9 cellular contexts compared by ENCODE assay signal in genomic region chr14:31937730-31938346, GRCh38.
DNase-seq lines count a peak whose midpoint lies in the region; ATAC-seq and TF ChIP-seq lines count a peak whose summit lies in the region.
"Had no signal": no experiment of that assay in that cellular context is flagged by ENCODE, and none has a peak within 500 bp of the region (broad histone marks: within the 10 kb centered on the region; RNA-seq: fewer than 3 reads in every experiment).

No MANE protein-coding gene starts in this region.

- H3K9me3 Mint-ChIP-seq in activated T-cell treated with anti-CD3 and anti-CD28 coated beads, Interleukin-2, amount 50 U/mL, for 4 hours = no peaks in the 10 kb centered on the region
- no peaks in the 10 kb centered on the region for H3K9me3 Mint-ChIP-seq in osteocyte (ENCODE audit: unreplicated experiment)

- H3K27ac ChIP-seq in heart left ventricle = no peak overlapping the region
- H3K27ac ChIP-seq: uterus had no signal

- intact Hi-C loops in heart left ventricle (cut with DNase I) = loop anchor here in 6 of 10 donors (5.0 to 10.0 kb wide), 8 partner anchors 134 to 627 kb away; partner anchors contain the start of gene ARHGAP5 (in 2 of the 6)

- H3K4me3 ChIP-seq in heart left ventricle = no peak overlapping the region
- H3K4me3 ChIP-seq: uterus had no signal

- peaks cover 12% of the 10 kb centered on the region for H3K4me1 Mint-ChIP-seq in activated T-cell treated with anti-CD3 and anti-CD28 coated beads, Interleukin-2, amount 50 U/mL, for 4 hours (ENCODE audit: low read depth)
- H3K4me1 Mint-ChIP-seq in osteocyte (ENCODE audit: unreplicated experiment) = peaks cover 6% of the 10 kb centered on the region

- H3K27ac Mint-ChIP-seq in osteocyte (ENCODE audit: unreplicated experiment) = no peak overlapping the region

- no peaks in the 10 kb centered on the region for H3K27me3 ChIP-seq in heart left ventricle
- H3K27me3 ChIP-seq: uterus had no signal

- H3K4me3 Mint-ChIP-seq in activated T-cell treated with anti-CD3 and anti-CD28 coated beads, Interleukin-2, amount 50 U/mL, for 4 hours = no peak overlapping the region
- H3K4me3 Mint-ChIP-seq in osteocyte (ENCODE audit: unreplicated experiment) = no peak overlapping the region

- H3K27me3 Mint-ChIP-seq in activated T-cell treated with anti-CD3 and anti-CD28 coated beads, Interleukin-2, amount 50 U/mL, for 4 hours (ENCODE audit: low read depth) = peaks cover 2% of the 10 kb centered on the region
- peaks cover 2% of the 10 kb centered on the region for H3K27me3 Mint-ChIP-seq in osteocyte (ENCODE audit: unreplicated experiment)

- H3K4me1 ChIP-seq in heart left ventricle = peaks cover 0 to 30% (median 14%) of the 10 kb centered on the region in 12 donors
- H3K4me1 ChIP-seq: uterus had no signal

- 68 to 72% (median 70%) methylated on average over 3 of the region's 3 CpGs for WGBS in heart left ventricle, 4 donors

- no peaks in the 10 kb centered on the region for H3K9me3 ChIP-seq in heart left ventricle
- H3K9me3 ChIP-seq: uterus had no signal

- ATAC-seq in HG02588 (IDR thresholded peaks at IDR 0.05; ENCODE audit: unreplicated experiment) (peak; percentile 100), heart left ventricle (peak; percentile 65 to 93 (median 88))
- ATAC-seq in activated T-cell treated with anti-CD3 and anti-CD28 coated beads, Interleukin-2, amount 50 U/mL, for 4 hours = peak; percentile 100

- no peak for TF ChIP-seq POLR2A in heart left ventricle (IDR thresholded peaks at IDR 0.05)

- no peak for TF ChIP-seq CTCF in GM13977 (IDR thresholded peaks at IDR 0.05; ENCODE audit: extremely low read depth, insufficient read depth, missing control alignments)
- TF ChIP-seq CTCF in heart left ventricle (IDR thresholded peaks at IDR 0.05) = no peak
- no peak for TF ChIP-seq CTCF in osteocyte (IDR thresholded peaks at IDR 0.05)

- H3K36me3 Mint-ChIP-seq in activated T-cell treated with anti-CD3 and anti-CD28 coated beads, Interleukin-2, amount 50 U/mL, for 4 hours (ENCODE audit: insufficient read depth) = no peaks in the 10 kb centered on the region
- H3K36me3 Mint-ChIP-seq in osteocyte (ENCODE audit: unreplicated experiment) = no peaks in the 10 kb centered on the region

- peak; percentile 58 for DNase-seq in GM13977 (ENCODE audit: low spot score)
- DNase-seq in NCI-H226 = peak; percentile 79
- peak; percentile 53 for DNase-seq in activated T-cell treated with anti-CD3 and anti-CD28 coated beads, Interleukin-2, amount 50 U/mL, for 4 hours
- peak; percentile 46 to 77 (median 60) for DNase-seq in heart left ventricle
- peak; percentile 45 to 53 for DNase-seq in stimulated activated CD4-positive, alpha-beta T cell treated with anti-CD3 and anti-CD28 coated beads, Interleukin-2, amount 100 ng/mL, for 48 hours
- DNase-seq in osteocyte (ENCODE audit: extremely low spot score, unreplicated experiment) = no peak
- no peak for DNase-seq in cerebellar nuclear complex (lab: John Stamatoyannopoulos, UW)

- H3K36me3 ChIP-seq in heart left ventricle = no peaks in the 10 kb centered on the region
- H3K36me3 ChIP-seq: uterus had no signal

- in situ Hi-C loops in GM13977 (cut with MboI; ENCODE audit: low pct_unique_long_range_greater_than_20kb, low sequenced_read_pairs, unreplicated experiment) = loop anchor here (25.0 kb wide), 2 partner anchors 324 to 524 kb away; no protein-coding TSS in a partner anchor

Comparison
In these comparisons a context has a peak if more than half of its experiments do, and no peak if none do; other contexts are left out.
1. DNase-seq: peak in GM13977 (single experiment), NCI-H226 (single experiment), activated T-cell treated with anti-CD3 and anti-CD28 coated beads, Interleukin-2, amount 50 U/mL, for 4 hours (single experiment), heart left ventricle (5 of 5) and stimulated activated CD4-positive, alpha-beta T cell treated with anti-CD3 and anti-CD28 coated beads, Interleukin-2, amount 100 ng/mL, for 48 hours (2 of 2); none in osteocyte (single experiment) and cerebellar nuclear complex (0 of 2).
2. Peak in every context shown above with its lines, with median percentiles within 50 percentile points of each other: ATAC-seq.